Comparison of ENCODE assay signal across 19 cellular contexts in genomic region chr6:137403855-137404254, GRCh38.
DNase-seq lines count a peak whose midpoint lies in the region; ATAC-seq, FAIRE-seq and TF ChIP-seq lines count a peak whose summit lies in the region.
"Had no signal": no experiment of that assay in that cellular context is flagged by ENCODE, and none has a peak within 500 bp of the region (broad histone marks: within the 10 kb centered on the region; RNA-seq: fewer than 3 reads in every experiment).

No MANE protein-coding gene starts in this region.

- DNase-seq in COLO668 (lab: John Stamatoyannopoulos, UW; ENCODE audit: unreplicated experiment), result peak; percentile 13
- DNase-seq in DMS153 treated with DMSO at 0.1 percent for 48 hours (lab: John Stamatoyannopoulos, UW; ENCODE audit: unreplicated experiment), result peak; percentile 49
- DNase-seq in NCI-H748 treated with DMSO at 0.1 percent for 48 hours (lab: John Stamatoyannopoulos, UW), result peak; percentile 60
- DNase-seq in lower lobe of right lung, result no peak
- DNase-seq in H54 (ENCODE audit: insufficient read length, low spot score), result no peak
- DNase-seq in NCI-H226, result no peak
- DNase-seq: CD4-positive, alpha-beta T cell; GF-D8; H9; IMR-90; Karpas-422; MM.1S; NCI-H1436; NCI-H2029; NK-92 treated with Interleukin-12 subunit alpha and Interleukin-12 subunit beta, amount 100 ng/mL, for 24 hours; SIG-M5 had no signal

- intact Hi-C loops in lower lobe of right lung (cut with DNase I), result no loop called here

- no peaks in the 10 kb centered on the region for H3K4me1 ChIP-seq in lower lobe of right lung

- no peak overlapping the region for H3K4me3 ChIP-seq in lower lobe of right lung

- TF ChIP-seq CTCF in lower lobe of right lung (IDR thresholded peaks at IDR 0.05), result no peak

- no peaks in the 10 kb centered on the region for H3K27me3 ChIP-seq in lower lobe of right lung (ENCODE audit: low read depth)

- ATAC-seq in lower lobe of right lung, result peak; percentile 79 to 81
- ATAC-seq in GM21619 (IDR thresholded peaks at IDR 0.05; ENCODE audit: unreplicated experiment), result no peak

- no peak for FAIRE-seq in H54 (lab: Jason Lieb, UNC)
- FAIRE-seq: GM12891, GM18507 had no signal

- TF ChIP-seq POLR2A in H54 (IDR thresholded peaks at IDR 0.05; ENCODE audit: low read depth, low read length), result no peak

- no peaks in the 10 kb centered on the region for H3K36me3 ChIP-seq in lower lobe of right lung

- no peak overlapping the region for H3K27ac ChIP-seq in lower lobe of right lung

- no peaks in the 10 kb centered on the region for H3K9me3 ChIP-seq in lower lobe of right lung

Comparison
In these comparisons a context has a peak if more than half of its experiments do, and no peak if none do; other contexts are left out.
1. DNase-seq: peak in COLO668 (single experiment), DMS153 treated with DMSO at 0.1 percent for 48 hours (single experiment) and NCI-H748 treated with DMSO at 0.1 percent for 48 hours (single experiment); none in lower lobe of right lung (single experiment), H54 (single experiment) and NCI-H226 (single experiment).